Comparison of ENCODE assay signal across 15 cellular contexts in the genomic region with DNA sequence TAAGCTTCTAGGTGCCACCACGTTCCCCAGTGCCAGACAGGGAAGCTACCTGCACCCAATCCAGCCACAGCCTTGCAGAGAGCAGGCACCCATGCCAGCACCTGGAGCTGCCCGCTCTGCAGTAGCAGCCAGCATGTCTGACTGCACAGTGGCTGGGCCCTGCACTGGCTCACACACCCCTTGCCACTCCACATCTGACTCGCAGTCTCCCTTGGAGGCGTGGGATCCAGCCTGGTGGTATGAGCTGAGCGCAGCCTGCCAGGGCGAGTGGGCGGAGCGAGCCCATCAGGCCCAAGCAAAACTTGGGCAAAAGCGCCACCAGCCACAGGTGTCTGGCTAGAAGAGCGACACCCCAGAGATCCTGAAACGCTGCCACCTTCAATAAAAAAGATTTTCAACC. TPM values are rescaled to one million over a fixed set of nuclear protein-coding genes. Genes with fewer than 3 reads are reported as not detected.
DNase-seq lines count a peak whose midpoint lies in the region; ATAC-seq and TF ChIP-seq lines count a peak whose summit lies in the region.
"Had no signal": no experiment of that assay in that cellular context is flagged by ENCODE, and none has a peak within 500 bp of the region (broad histone marks: within the 10 kb centered on the region; RNA-seq: fewer than 3 reads in every experiment).

No MANE protein-coding gene starts in this region.

- no peaks in the 10 kb centered on the region for H3K4me1 Mint-ChIP-seq in stimulated activated naive CD8-positive, alpha-beta T cell treated with anti-CD3 and anti-CD28 coated beads, Interleukin-15, amount 100 ng/mL, for 72 hours
- H3K4me1 Mint-ChIP-seq in stimulated activated memory B cell treated with anti-CD40 and anti-IgM and Interleukin-4, amounts not matched to agents 10 μg/mL and 1 μg/mL and 100 μg/mL, for 72 hours: no peaks in the 10 kb centered on the region
- H3K4me1 Mint-ChIP-seq: CD4-positive, alpha-beta memory T cell had no signal

- H3K4me3 Mint-ChIP-seq in stimulated activated naive CD8-positive, alpha-beta T cell treated with anti-CD3 and anti-CD28 coated beads, Interleukin-15, amount 100 ng/mL, for 72 hours: no peak overlapping the region
- H3K4me3 Mint-ChIP-seq in stimulated activated memory B cell treated with anti-CD40 and anti-IgM and Interleukin-4, amounts not matched to agents 10 μg/mL and 1 μg/mL and 100 μg/mL, for 72 hours: no peak overlapping the region
- H3K4me3 Mint-ChIP-seq: CD4-positive, alpha-beta memory T cell had no signal

- H3K14ac ChIP-seq in neuronal stem cell (ENCODE audit: low read length): peak overlapping the region; percentile 38

- H3K79me1 ChIP-seq in neuronal stem cell (ENCODE audit: low read depth, low read length): no peaks in the 10 kb centered on the region

- no peak overlapping the region for H2BK15ac ChIP-seq in neuronal stem cell (ENCODE audit: low read length)

- no peak overlapping the region for H3K4me2 ChIP-seq in neuronal stem cell (ENCODE audit: insufficient read depth, low read length, poor library complexity, severe bottlenecking)

- H2AFZ ChIP-seq in neuronal stem cell (ENCODE audit: low read length): no peak overlapping the region

- H4K8ac ChIP-seq in neuronal stem cell (ENCODE audit: low read depth, low read length): peak overlapping the region; percentile 43

- no peak overlapping the region for H4K91ac ChIP-seq in neuronal stem cell (ENCODE audit: low read depth, low read length, poor library complexity)

- peak overlapping the region; percentile 60 for H3K9ac ChIP-seq in neuronal stem cell (ENCODE audit: low read depth, low read length, poor library complexity)

- H3K36me3 Mint-ChIP-seq in stimulated activated memory B cell treated with anti-CD40 and anti-IgM and Interleukin-4, amounts not matched to agents 10 μg/mL and 1 μg/mL and 100 μg/mL, for 72 hours: no peaks in the 10 kb centered on the region

- H3K36me3 ChIP-seq in neuronal stem cell (replicated peaks in 1 of 2; ENCODE audit: control insufficient read depth in 2 of 2, insufficient read depth in 2 of 2, low read length in 2 of 2): no peaks in the 10 kb centered on the region
- H3K36me3 ChIP-seq: HAP-1 had no signal

- H2BK12ac ChIP-seq in neuronal stem cell (ENCODE audit: low read length): no peak overlapping the region

- peak; percentile 28 for ATAC-seq in stimulated activated naive CD8-positive, alpha-beta T cell treated with anti-CD3 and anti-CD28 coated beads, Interleukin-15, Interleukin-2, amounts not matched to agents 100 U/mL and 50 U/mL, for 24 hours
- ATAC-seq in stimulated activated naive CD8-positive, alpha-beta T cell treated with anti-CD3 and anti-CD28 coated beads, Interleukin-15, amount 100 ng/mL, for 72 hours: no peak
- peak; percentile 8 for ATAC-seq in stimulated activated memory B cell treated with anti-CD40 and anti-IgM and Interleukin-4, amounts not matched to agents 10 μg/mL and 1 μg/mL and 100 μg/mL, for 72 hours

- TF ChIP-seq CTCF in GM13977 (IDR thresholded peaks at IDR 0.05; ENCODE audit: extremely low read depth, insufficient read depth, missing control alignments): no peak

- H3K4me1 ChIP-seq in neuronal stem cell (ENCODE audit: control insufficient read depth in 2 of 2, insufficient read depth in 1 of 2, low read depth in 1 of 2, low read length in 2 of 2): no peaks in the 10 kb centered on the region
- H3K4me1 ChIP-seq: HAP-1 had no signal

- H2AK5ac ChIP-seq in neuronal stem cell (ENCODE audit: low read depth, low read length): no peak overlapping the region

- H3K4me3 ChIP-seq in neuronal stem cell (ENCODE audit: low read length in 2 of 2): no peak overlapping the region
- H3K4me3 ChIP-seq: HAP-1 had no signal

- peak overlapping the region; percentile 66 for H3K4ac ChIP-seq in neuronal stem cell (ENCODE audit: low read length)

- peaks cover 2% of the 10 kb centered on the region for H3K27me3 Mint-ChIP-seq in stimulated activated naive CD8-positive, alpha-beta T cell treated with anti-CD3 and anti-CD28 coated beads, Interleukin-15, amount 100 ng/mL, for 72 hours
- H3K27me3 Mint-ChIP-seq in stimulated activated memory B cell treated with anti-CD40 and anti-IgM and Interleukin-4, amounts not matched to agents 10 μg/mL and 1 μg/mL and 100 μg/mL, for 72 hours: peaks cover 11% of the 10 kb centered on the region

- H3K23ac ChIP-seq in neuronal stem cell (ENCODE audit: low read depth, low read length, poor library complexity): peak overlapping the region; percentile 98

- no peak overlapping the region for H3K27ac ChIP-seq in neuronal stem cell (replicated peaks; ENCODE audit: low read length)

- H2BK120ac ChIP-seq in neuronal stem cell (ENCODE audit: low read depth, low read length): no peak overlapping the region

- H3K18ac ChIP-seq in neuronal stem cell (ENCODE audit: low read length): peak overlapping the region; percentile 76

- H3K9me3 Mint-ChIP-seq in stimulated activated naive CD8-positive, alpha-beta T cell treated with anti-CD3 and anti-CD28 coated beads, Interleukin-15, amount 100 ng/mL, for 72 hours: peaks cover 4 to 10% of the 10 kb centered on the region in 2 donors
- peaks cover 9% of the 10 kb centered on the region for H3K9me3 Mint-ChIP-seq in stimulated activated memory B cell treated with anti-CD40 and anti-IgM and Interleukin-4, amounts not matched to agents 10 μg/mL and 1 μg/mL and 100 μg/mL, for 72 hours

- H3K27ac Mint-ChIP-seq in stimulated activated naive CD8-positive, alpha-beta T cell treated with anti-CD3 and anti-CD28 coated beads, Interleukin-15, amount 100 ng/mL, for 72 hours: no peak overlapping the region
- no peak overlapping the region for H3K27ac Mint-ChIP-seq in stimulated activated memory B cell treated with anti-CD40 and anti-IgM and Interleukin-4, amounts not matched to agents 10 μg/mL and 1 μg/mL and 100 μg/mL, for 72 hours
- H3K27ac Mint-ChIP-seq: CD4-positive, alpha-beta memory T cell had no signal

- H2BK5ac ChIP-seq in neuronal stem cell (ENCODE audit: low read length): peak overlapping the region; percentile 82

- in situ Hi-C loops in GM13977 (cut with MboI; ENCODE audit: low pct_unique_long_range_greater_than_20kb, low sequenced_read_pairs, unreplicated experiment): no loop called here

- no peaks in the 10 kb centered on the region for H3K27me3 ChIP-seq in neuronal stem cell (ENCODE audit: control insufficient read depth in 3 of 3, insufficient read depth in 3 of 3, low read depth in 1 of 3, low read length in 3 of 3)

- no peak for DNase-seq in stimulated activated naive CD8-positive, alpha-beta T cell treated with anti-CD3 and anti-CD28 coated beads, Interleukin-15, Interleukin-2, amounts not matched to agents 100 U/mL and 50 U/mL, for 24 hours
- DNase-seq in stimulated activated naive CD8-positive, alpha-beta T cell treated with anti-CD3 and anti-CD28 coated beads, Interleukin-15, amount 100 ng/mL, for 72 hours: no peak
- no peak for DNase-seq in neuronal stem cell (ENCODE audit: low spot score)
- DNase-seq in NCI-H2107 treated with DMSO at 0.1 percent for 48 hours (lab: John Stamatoyannopoulos, UW; ENCODE audit: unreplicated experiment): no peak
- no peak for DNase-seq in GM13977 (ENCODE audit: low spot score)
- DNase-seq: C1 segment of cervical spinal cord; Calu3; CD4-positive, alpha-beta memory T cell; COR-L47; DMS79 treated with DMSO at 0.1 percent for 48 hours; GF-D8; GOT3 had no signal

- WGBS in neuronal stem cell (ENCODE audit: extremely low coverage in 2 of 2, insufficient read length in 2 of 2, insufficient replicate concordance in 1 of 2), 2 donors: no CpG with 5 or more reads among the region's 11 CpGs

- no peaks in the 10 kb centered on the region for H3K9me3 ChIP-seq in neuronal stem cell (replicated peaks in 1 of 2; ENCODE audit: control insufficient read depth in 2 of 2, insufficient read depth in 1 of 2, low read depth in 1 of 2, low read length in 2 of 2)
- H3K9me3 ChIP-seq: HAP-1 had no signal

RNA-seq across cellular contexts. Expression of a gene that starts 30.1 kb away (rescaled TPM):
- 1.7 TPM for polyA plus RNA-seq in neuronal stem cell (2013, experiment 1 of 2)
- polyA plus RNA-seq in neuronal stem cell (2013, experiment 2 of 2): 1.7 TPM
- polyA plus RNA-seq: BJ; CD4-positive, alpha-beta memory T cell had no signal
